Comparison of ENCODE assay signal across 1 cellular context in genomic region chr20:61458146-61458746, GRCh38.
TF ChIP-seq lines count a peak whose summit lies in the region.

No MANE protein-coding gene starts in this region.

TF ChIP-seq in HEK293, 187 proteins besides CTCF, POLR2A, EP300 and RAD21 (continued from another document):
- TF ChIP-seq PRDM2 (tag by site-specific recombination; IDR thresholded peaks at IDR 0.05; ENCODE audit: borderline replicate concordance) (no peak), ZBTB8A (tag by site-specific recombination; IDR thresholded peaks at IDR 0.05) (no peak), ZNF280C (tag by site-specific recombination; IDR thresholded peaks at IDR 0.05) (peak; percentile 21; the same call in 1 of the 2 replicates), ZNF549 (tag by site-specific recombination; IDR thresholded peaks at IDR 0.05) (no peak), ZNF239 (tag by site-specific recombination; IDR thresholded peaks at IDR 0.05) (0 out of 2 replicates have a peak, but pooled peaks have one; percentile 11)
